ENCODE assay signal across 9 cellular contexts in the genomic region with DNA sequence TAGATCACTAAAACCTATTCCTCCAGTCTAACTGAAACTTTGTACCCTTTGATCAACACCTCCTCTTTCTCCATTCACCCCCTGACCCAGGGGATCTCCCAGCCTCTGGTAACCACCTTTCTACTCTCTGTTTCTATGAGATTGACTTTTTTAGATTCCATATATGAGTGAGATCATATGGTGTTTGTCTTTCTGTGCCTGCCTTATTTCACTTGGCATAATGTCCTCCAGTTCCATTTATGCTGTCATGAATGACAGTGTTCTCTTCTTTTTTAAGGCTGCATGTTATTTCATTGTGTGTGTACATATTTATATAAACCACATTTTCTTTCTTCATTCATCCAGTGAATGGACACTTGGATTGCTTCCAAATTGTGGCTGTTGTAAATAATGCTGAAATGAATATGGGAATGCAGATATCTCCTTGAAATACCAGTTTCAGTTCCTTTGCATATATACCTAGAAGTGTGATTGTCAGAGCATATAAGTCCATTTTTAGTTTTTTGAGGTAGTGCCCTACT. TPM values are rescaled to one million over a fixed set of nuclear protein-coding genes. Genes with fewer than 3 reads are reported as not detected.
DNase-seq lines count a peak whose midpoint lies in the region; ATAC-seq and TF ChIP-seq lines count a peak whose summit lies in the region.
"Had no signal": no experiment of that assay in that cellular context is flagged by ENCODE, and none has a peak within 500 bp of the region (broad histone marks: within the 10 kb centered on the region; RNA-seq: fewer than 3 reads in every experiment).

No MANE protein-coding gene starts in this region.

- no peak overlapping the region for H3K23ac ChIP-seq in H9 (ENCODE audit: insufficient read length, low read depth, low read length)

- H4K91ac ChIP-seq in H9 (ENCODE audit: insufficient read length, low read depth, low read length) = no peak overlapping the region

- peak overlapping the region; percentile 11 for H3K4me3 Mint-ChIP-seq in activated CD8-positive, alpha-beta T cell treated with anti-CD3 and anti-CD28 coated beads for 36 hours
- H3K4me3 Mint-ChIP-seq in activated CD8-positive, alpha-beta T cell treated with anti-CD3 and anti-CD28 coated beads, Interleukin-2, amount 10 ng/mL, durations not matched to agents 7 days and 5 days = no peak overlapping the region
- H3K4me3 Mint-ChIP-seq in H9 = no peak overlapping the region

- intact Hi-C loops in activated CD8-positive, alpha-beta T cell treated with anti-CD3 and anti-CD28 coated beads for 36 hours (cut with micrococcal nuclease) = loop anchor here (1.0 kb wide), 1 partner anchor 23 kb away; no protein-coding TSS in a partner anchor
- intact Hi-C loops in sciatic nerve (cut with DNase I) = no loop called here

- no peak overlapping the region for H2BK20ac ChIP-seq in H9 (ENCODE audit: low read depth, low read length, poor library complexity, severe bottlenecking)

- H3K79me2 ChIP-seq in H9 (ENCODE audit: insufficient read depth, low read length) = no peaks in the 10 kb centered on the region

- CTCF ChIA-PET in activated CD8-positive, alpha-beta T cell treated with anti-CD3 and anti-CD28 coated beads for 36 hours (lab: Charles Lee) = interaction anchor here (0.6 to 2.4 kb wide), 2 partner anchors 29 to 61 kb away, joined by 3 to 10 read pairs; no protein-coding TSS in a partner anchor
- CTCF ChIA-PET in activated CD8-positive, alpha-beta T cell treated with anti-CD3 and anti-CD28 coated beads, Interleukin-2, amount 10 ng/mL, durations not matched to agents 7 days and 5 days (lab: Charles Lee) = no interaction called here

- H3K9ac ChIP-seq in H9 (ENCODE audit: extremely low read depth, insufficient read length, low read length) = no peak overlapping the region

- H3K9me3 Mint-ChIP-seq in activated CD8-positive, alpha-beta T cell treated with anti-CD3 and anti-CD28 coated beads for 36 hours = peaks cover 6% of the 10 kb centered on the region
- H3K9me3 Mint-ChIP-seq in activated CD8-positive, alpha-beta T cell treated with anti-CD3 and anti-CD28 coated beads, Interleukin-2, amount 10 ng/mL, durations not matched to agents 7 days and 5 days (ENCODE audit: insufficient read depth) = no peaks in the 10 kb centered on the region
- H3K9me3 Mint-ChIP-seq in H9 = peaks cover 0 to 4% of the 10 kb centered on the region in 2 experiments; a peak in 1 of 5 replicates

- H3K4me2 ChIP-seq in H9 (ENCODE audit: insufficient read depth, insufficient read length, low read length) = no peak overlapping the region

- DNase-seq in activated CD8-positive, alpha-beta T cell treated with anti-CD3 and anti-CD28 coated beads for 36 hours = peak; percentile 79
- no peak for DNase-seq in activated CD8-positive, alpha-beta T cell treated with anti-CD3 and anti-CD28 coated beads, Interleukin-2, amount 10 ng/mL, durations not matched to agents 7 days and 5 days
- peak in 2 of 3 experiments; percentile 10 to 27 for DNase-seq in stimulated activated CD4-positive, alpha-beta T cell treated with anti-CD3 and anti-CD28 coated beads, TNF-alpha, amount 100 ng/mL, for 24 hours (ENCODE audit: low read depth in 3 of 3)
- no peak for DNase-seq in H9
- DNase-seq in NCI-H1436 (lab: John Stamatoyannopoulos, UW) = no peak
- DNase-seq in sciatic nerve (ENCODE audit: low spot score) = no peak
- DNase-seq: NCI-H524 treated with DMSO at 0.1 percent for 48 hours had no signal

- no peaks in the 10 kb centered on the region for H3K9me3 ChIP-seq in H9 (ENCODE audit: control insufficient read depth, low read depth, low read length)

- H3K4ac ChIP-seq in H9 (ENCODE audit: low read depth, low read length) = no peak overlapping the region

- TF ChIP-seq CTCF in activated CD8-positive, alpha-beta T cell treated with anti-CD3 and anti-CD28 coated beads for 36 hours (IDR thresholded peaks at IDR 0.05) = no peak
- TF ChIP-seq CTCF in H9 (conservative IDR thresholded peaks at IDR 0.05) = no peak

- H2AFZ ChIP-seq in H9 (ENCODE audit: low read length) = no peak overlapping the region

- no peak overlapping the region for H3K27ac ChIP-seq in H9 (ENCODE audit: insufficient read length, low read depth, low read length)

- H4K20me1 ChIP-seq in H9 (ENCODE audit: control insufficient read depth, insufficient read depth, insufficient read length) = no peaks in the 10 kb centered on the region

- peak; percentile 90 for ATAC-seq in activated CD8-positive, alpha-beta T cell treated with anti-CD3 and anti-CD28 coated beads for 36 hours
- no peak for ATAC-seq in activated CD8-positive, alpha-beta T cell treated with anti-CD3 and anti-CD28 coated beads, Interleukin-2, amount 10 ng/mL, durations not matched to agents 7 days and 5 days
- ATAC-seq in HG02571 (IDR thresholded peaks at IDR 0.05; ENCODE audit: unreplicated experiment) (peak; percentile 81), HG03575 (IDR thresholded peaks at IDR 0.05; ENCODE audit: extremely low read depth, insufficient number of reproducible peaks, low FRiP score, unreplicated experiment) (peak; percentile 85), sciatic nerve (no peak)

- no peak overlapping the region for H3K14ac ChIP-seq in H9 (ENCODE audit: insufficient read depth, low read length)

- H3K27me3 ChIP-seq in H9 (ENCODE audit: insufficient read depth, low read length) = no peaks in the 10 kb centered on the region

- no peak overlapping the region for H4K8ac ChIP-seq in H9 (replicated peaks; ENCODE audit: insufficient read length, low read depth, low read length)

- no peak overlapping the region for H2BK120ac ChIP-seq in H9 (ENCODE audit: low read depth, low read length, poor library complexity, severe bottlenecking)

- no peak overlapping the region for H2BK5ac ChIP-seq in H9 (ENCODE audit: insufficient read length, low read length)

- no peak overlapping the region for H2AK5ac ChIP-seq in H9 (ENCODE audit: insufficient read length, low read length)

- no peak overlapping the region for H2BK12ac ChIP-seq in H9 (ENCODE audit: insufficient read length, low read depth, low read length)

- peaks cover 83% of the 10 kb centered on the region for H3K36me3 Mint-ChIP-seq in activated CD8-positive, alpha-beta T cell treated with anti-CD3 and anti-CD28 coated beads for 36 hours (ENCODE audit: low read depth)
- peaks cover 73% of the 10 kb centered on the region for H3K36me3 Mint-ChIP-seq in activated CD8-positive, alpha-beta T cell treated with anti-CD3 and anti-CD28 coated beads, Interleukin-2, amount 10 ng/mL, durations not matched to agents 7 days and 5 days (ENCODE audit: low read depth)
- peaks cover 34 to 79% (median 74%) of the 10 kb centered on the region in 3 experiments for H3K36me3 Mint-ChIP-seq in H9 (ENCODE audit: insufficient read depth in 1 of 3, low read depth in 3 of 3)

- no peak overlapping the region for H3T11ph ChIP-seq in H9 (ENCODE audit: low read length)

- peak overlapping the region; percentile 66 for H3K27ac Mint-ChIP-seq in activated CD8-positive, alpha-beta T cell treated with anti-CD3 and anti-CD28 coated beads for 36 hours
- no peak overlapping the region for H3K27ac Mint-ChIP-seq in activated CD8-positive, alpha-beta T cell treated with anti-CD3 and anti-CD28 coated beads, Interleukin-2, amount 10 ng/mL, durations not matched to agents 7 days and 5 days
- no peak overlapping the region for H3K27ac Mint-ChIP-seq in H9

- H3K56ac ChIP-seq in H9 (ENCODE audit: insufficient read length, low read depth, low read length) = no peak overlapping the region

- H3K18ac ChIP-seq in H9 (ENCODE audit: insufficient read length, low read depth, low read length) = no peak overlapping the region

- H4K5ac ChIP-seq in H9 (ENCODE audit: insufficient read length, low read depth, low read length) = no peak overlapping the region

- H3K4me1 Mint-ChIP-seq in activated CD8-positive, alpha-beta T cell treated with anti-CD3 and anti-CD28 coated beads for 36 hours (ENCODE audit: low read depth) = peaks cover 60% of the 10 kb centered on the region
- H3K4me1 Mint-ChIP-seq in activated CD8-positive, alpha-beta T cell treated with anti-CD3 and anti-CD28 coated beads, Interleukin-2, amount 10 ng/mL, durations not matched to agents 7 days and 5 days (ENCODE audit: low read depth) = peaks cover 22% of the 10 kb centered on the region
- peaks cover 3 to 4% of the 10 kb centered on the region in 2 experiments; a peak in 3 of 4 replicates for H3K4me1 Mint-ChIP-seq in H9

- no peak overlapping the region for H2BK15ac ChIP-seq in H9 (ENCODE audit: low read depth, low read length)

- no peaks in the 10 kb centered on the region for H3K27me3 Mint-ChIP-seq in activated CD8-positive, alpha-beta T cell treated with anti-CD3 and anti-CD28 coated beads for 36 hours
- no peaks in the 10 kb centered on the region for H3K27me3 Mint-ChIP-seq in activated CD8-positive, alpha-beta T cell treated with anti-CD3 and anti-CD28 coated beads, Interleukin-2, amount 10 ng/mL, durations not matched to agents 7 days and 5 days (ENCODE audit: low read depth)
- H3K27me3 Mint-ChIP-seq in H9 (ENCODE audit: low read depth) = no peaks in the 10 kb centered on the region

- H3K23me2 ChIP-seq in H9 (ENCODE audit: insufficient read length, low read depth, low read length, poor library complexity, severe bottlenecking) = no peaks in the 10 kb centered on the region

- H3K4me1 ChIP-seq in H9 (ENCODE audit: insufficient read depth, low read length) = no peaks in the 10 kb centered on the region

- no peaks in the 10 kb centered on the region for H3K79me1 ChIP-seq in H9 (ENCODE audit: insufficient read depth, low read depth, low read length, poor library complexity, severe bottlenecking)

- POLR2A ChIA-PET in activated CD8-positive, alpha-beta T cell treated with anti-CD3 and anti-CD28 coated beads for 36 hours (lab: Charles Lee) = no interaction called here
- POLR2A ChIA-PET in activated CD8-positive, alpha-beta T cell treated with anti-CD3 and anti-CD28 coated beads, Interleukin-2, amount 10 ng/mL, durations not matched to agents 7 days and 5 days (lab: Charles Lee) = no interaction called here

RNA-seq across cellular contexts. Expression of a gene that starts 57.7 kb away (rescaled TPM):
- 10 to 100 TPM; 12.2 to 12.6 TPM for total RNA-seq in activated CD8-positive, alpha-beta T cell treated with anti-CD3 and anti-CD28 coated beads for 36 hours
- 10 to 100 TPM; 10.8 to 11.1 TPM for total RNA-seq in activated CD8-positive, alpha-beta T cell treated with anti-CD3 and anti-CD28 coated beads, Interleukin-2, amount 10 ng/mL, durations not matched to agents 7 days and 5 days
- total RNA-seq in H9 (2021) (14.3 and 14.4 TPM in 2 replicates), sciatic nerve (11.3 TPM)

Comparison
In these comparisons a context has a peak if more than half of its experiments do, and no peak if none do; other contexts are left out.
1. ATAC-seq: peak in activated CD8-positive, alpha-beta T cell treated with anti-CD3 and anti-CD28 coated beads for 36 hours (single experiment), HG02571 (single experiment) and HG03575 (single experiment); none in activated CD8-positive, alpha-beta T cell treated with anti-CD3 and anti-CD28 coated beads, Interleukin-2, amount 10 ng/mL, durations not matched to agents 7 days and 5 days (single experiment) and sciatic nerve (single experiment).
2. DNase-seq: peak in activated CD8-positive, alpha-beta T cell treated with anti-CD3 and anti-CD28 coated beads for 36 hours (single experiment) and stimulated activated CD4-positive, alpha-beta T cell treated with anti-CD3 and anti-CD28 coated beads, TNF-alpha, amount 100 ng/mL, for 24 hours (2 of 3); none in activated CD8-positive, alpha-beta T cell treated with anti-CD3 and anti-CD28 coated beads, Interleukin-2, amount 10 ng/mL, durations not matched to agents 7 days and 5 days (single experiment), H9 (single experiment), NCI-H1436 (single experiment) and sciatic nerve (single experiment).